ENCODE assay signal across 24 cellular contexts in genomic region chr10:108411181-108411580, GRCh38.
"Had no signal": no experiment of that assay in that cellular context is flagged by ENCODE, and none has a peak within 500 bp of the region (broad histone marks: within the 10 kb centered on the region; RNA-seq: fewer than 3 reads in every experiment).

No MANE protein-coding gene starts in this region.

- H3K36me3 ChIP-seq: cardiac muscle cell, left lung, ovary, thyroid gland, upper lobe of right lung had no signal

- ATAC-seq: activated CD8-positive, alpha-beta T cell treated with anti-CD3 and anti-CD28 coated beads, Interleukin-2, amount 10 ng/mL, durations not matched to agents 7 days and 5 days; activated naive CD8-positive, alpha-beta T cell treated with anti-CD3 and anti-CD28 coated beads, Interleukin-2, amount 50 U/mL, for 24 hours; body of pancreas; left lung; natural killer cell; psoas muscle; right cardiac atrium; upper lobe of right lung had no signal

- H3K4me1 ChIP-seq: body of pancreas, left lung, psoas muscle, thyroid gland, upper lobe of right lung had no signal

- H3K4me2 ChIP-seq: hepatocyte had no signal

- H3K79me2 ChIP-seq: hepatocyte had no signal

- H2AFZ ChIP-seq: hepatocyte had no signal

- DNase-seq: activated CD4-positive, alpha-beta T cell treated with anti-CD3 and anti-CD28 coated beads for 1 hour; activated CD4-positive, alpha-beta T cell treated with anti-CD3 and anti-CD28 coated beads, Interleukin-2, amount 50 U/mL, for 1 hour; activated CD8-positive, alpha-beta T cell treated with anti-CD3 and anti-CD28 coated beads, Interleukin-2, amount 10 ng/mL, durations not matched to agents 7 days and 5 days; activated gamma-delta T cell; activated naive CD4-positive, alpha-beta T cell treated with anti-CD3 and anti-CD28 coated beads, Interleukin-2, amount 50 U/mL, for 16 hours; activated naive CD8-positive, alpha-beta T cell treated with anti-CD3 and anti-CD28 coated beads, Interleukin-2, amount 50 U/mL, for 24 hours; body of pancreas; effector CD4-positive, alpha-beta T cell; foreskin melanocyte; kidney glomerular epithelial cell; left lung; midbrain; natural killer cell; ovary; psoas muscle; right cardiac atrium; stimulated activated CD4-positive, alpha-beta T cell treated with anti-CD3 and anti-CD28 coated beads, Interleukin-12 subunit alpha, Interleukin-12 subunit beta, amount 100 ng/mL, for 4 hours; stimulated activated CD4-positive, alpha-beta T cell treated with anti-CD3 and anti-CD28 coated beads, Interleukin-1b, Interleukin-23, amount 100 ng/mL, for 48 hours; substantia nigra; T1000; thyroid gland; upper lobe of right lung had no signal

- H3K27me3 ChIP-seq: body of pancreas, cardiac muscle cell, hepatocyte, left lung, ovary, thyroid gland, upper lobe of right lung had no signal

- H3K4me3 ChIP-seq: body of pancreas, cardiac muscle cell, hepatocyte, left lung, ovary, psoas muscle, thyroid gland, upper lobe of right lung had no signal

- H3K27ac ChIP-seq: body of pancreas, cardiac muscle cell, hepatocyte, left lung, ovary, psoas muscle, thyroid gland, upper lobe of right lung had no signal

- H3K9me3 ChIP-seq: body of pancreas, left lung, ovary, psoas muscle, thyroid gland, upper lobe of right lung had no signal
